In genomic region chr10:8386781-8387180, GRCh38 we compare ENCODE assay signal across 7 cellular contexts.
"Had no signal": no experiment of that assay in that cellular context is flagged by ENCODE, and none has a peak within 500 bp of the region (broad histone marks: within the 10 kb centered on the region; RNA-seq: fewer than 3 reads in every experiment).

No MANE protein-coding gene starts in this region.

- H3K9me3 Mint-ChIP-seq: GM23338, H9 had no signal

- H3K4me1 Mint-ChIP-seq: GM23338, H9 had no signal

- H3K4me3 Mint-ChIP-seq: GM23338, H9 had no signal

- FAIRE-seq: H1, H54, HTR-8/SVneo had no signal

- DNase-seq: H9, HCEC 1CT, IMR-90 had no signal

- H2AFZ ChIP-seq: GM23338 had no signal

- H3K4me3 ChIP-seq: GM23338 had no signal

- H3K4me2 ChIP-seq: GM23338 had no signal

- H3K27ac Mint-ChIP-seq: GM23338, H9 had no signal
